8 cellular contexts compared by ENCODE assay signal in the genomic region with DNA sequence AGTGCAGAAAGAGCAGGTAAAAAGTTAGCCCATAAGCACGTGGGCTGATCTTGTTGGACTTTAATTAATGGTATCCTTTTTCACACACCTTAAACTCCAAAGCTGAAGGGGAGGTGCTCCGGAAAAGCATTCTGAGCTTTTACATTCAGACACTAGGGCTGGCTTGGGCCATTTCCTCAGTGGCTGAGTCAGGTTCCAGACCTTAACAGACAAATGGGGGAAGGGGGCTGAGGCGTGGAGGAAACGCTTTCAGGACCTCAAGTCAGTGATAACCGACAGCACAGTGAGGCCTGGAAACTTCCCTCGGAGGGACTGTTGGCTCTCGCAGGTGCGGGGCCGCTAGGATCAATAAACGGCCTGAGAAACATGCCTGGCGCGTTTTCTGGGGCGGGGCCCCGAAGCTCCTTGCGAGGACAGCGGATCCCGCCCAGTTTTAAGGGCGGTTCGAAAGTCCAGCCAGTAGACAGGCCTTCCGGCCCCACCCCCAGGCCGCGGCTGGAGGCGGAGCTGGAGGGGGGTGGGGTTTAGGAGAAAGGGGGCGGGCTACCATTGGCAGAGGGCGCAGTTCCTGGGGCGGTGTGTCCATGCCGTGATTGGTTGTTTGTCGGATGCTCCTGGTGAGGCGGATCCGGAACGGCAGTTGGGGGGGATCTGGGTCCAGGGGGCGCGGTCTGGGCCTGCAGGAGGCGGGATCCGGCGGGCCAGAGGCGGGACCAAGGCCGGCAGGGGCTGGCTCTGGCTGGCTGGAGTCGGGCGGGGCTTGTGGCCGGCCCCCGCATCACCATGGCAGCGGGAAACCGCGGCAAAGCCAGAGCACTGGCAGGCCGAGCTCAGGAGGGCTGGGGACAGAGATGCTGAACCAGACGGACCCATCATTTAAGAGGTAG. TPM values are rescaled to one million over a fixed set of nuclear protein-coding genes. Genes with fewer than 3 reads are reported as not detected.
DNase-seq lines count a peak whose midpoint lies in the region; ATAC-seq and TF ChIP-seq lines count a peak whose summit lies in the region.

No MANE protein-coding gene starts in this region.

- no peaks in the 10 kb centered on the region for H3K27me3 Mint-ChIP-seq in activated T-helper 17 cell treated with anti-CD3 and anti-CD28 coated beads, Interleukin-2, amount 50 U/mL, for 72 hours
- no peaks in the 10 kb centered on the region for H3K27me3 Mint-ChIP-seq in naive thymus-derived CD8-positive, alpha-beta T cell
- H3K27me3 Mint-ChIP-seq in stimulated activated naive B cell treated with anti-CD40 and anti-IgM and Interleukin-4, amounts not matched to agents 10 μg/mL and 1 μg/mL and 100 μg/mL, for 72 hours = peaks cover 7 to 8% of the 10 kb centered on the region in 2 donors

- no peaks in the 10 kb centered on the region for H3K36me3 Mint-ChIP-seq in activated T-helper 17 cell treated with anti-CD3 and anti-CD28 coated beads, Interleukin-2, amount 50 U/mL, for 72 hours (ENCODE audit: low read depth)
- no peaks in the 10 kb centered on the region for H3K36me3 Mint-ChIP-seq in naive thymus-derived CD8-positive, alpha-beta T cell
- no peaks in the 10 kb centered on the region for H3K36me3 Mint-ChIP-seq in stimulated activated naive B cell treated with anti-CD40 and anti-IgM and Interleukin-4, amounts not matched to agents 10 μg/mL and 1 μg/mL and 100 μg/mL, for 72 hours

- peak; percentile 92 for ATAC-seq in activated T-helper 17 cell treated with anti-CD3 and anti-CD28 coated beads, Interleukin-2, amount 50 U/mL, for 72 hours (replicated peaks)
- peak; percentile 88 to 89 for ATAC-seq in naive thymus-derived CD8-positive, alpha-beta T cell
- ATAC-seq in stimulated activated naive B cell treated with anti-CD40 and anti-IgM and Interleukin-4, amounts not matched to agents 10 μg/mL and 1 μg/mL and 100 μg/mL, for 72 hours (replicated peaks) = peak; percentile 92 to 94

- H3K4me1 Mint-ChIP-seq in activated T-helper 17 cell treated with anti-CD3 and anti-CD28 coated beads, Interleukin-2, amount 50 U/mL, for 72 hours = no peaks in the 10 kb centered on the region
- H3K4me1 Mint-ChIP-seq in naive thymus-derived CD8-positive, alpha-beta T cell = peaks cover 2 to 17% (median 16%) of the 10 kb centered on the region in 4 donors
- H3K4me1 Mint-ChIP-seq in stimulated activated naive B cell treated with anti-CD40 and anti-IgM and Interleukin-4, amounts not matched to agents 10 μg/mL and 1 μg/mL and 100 μg/mL, for 72 hours = peaks cover 9 to 12% of the 10 kb centered on the region in 2 donors

- POLR2A ChIA-PET in naive thymus-derived CD8-positive, alpha-beta T cell (lab: Charles Lee) = interaction anchor here (0.7 to 2.6 kb wide), 12 partner anchors 10 to 1388 kb away, joined by 3 to 28 read pairs (median 6); a partner anchor contains a TSS

- peak overlapping the region; percentile 64 for H3K27ac Mint-ChIP-seq in activated T-helper 17 cell treated with anti-CD3 and anti-CD28 coated beads, Interleukin-2, amount 50 U/mL, for 72 hours
- peak overlapping the region; percentile 70 to 96 (median 95) for H3K27ac Mint-ChIP-seq in naive thymus-derived CD8-positive, alpha-beta T cell
- peak overlapping the region; percentile 94 for H3K27ac Mint-ChIP-seq in stimulated activated naive B cell treated with anti-CD40 and anti-IgM and Interleukin-4, amounts not matched to agents 10 μg/mL and 1 μg/mL and 100 μg/mL, for 72 hours

- DNase-seq in EH (ENCODE audit: low read depth) = peak; percentile 97
- peak; percentile 69 for DNase-seq in GOT3 (lab: John Stamatoyannopoulos, UW)
- peak; percentile 94 for DNase-seq in LHCN-M2 (ENCODE audit: low read depth)
- DNase-seq in RPMI7951 (ENCODE audit: low read depth) = peak; percentile 95
- peak; percentile 94 for DNase-seq in fibroblast of mammary gland (ENCODE audit: low read depth)
- peak; percentile 90 to 98 (median 95) for DNase-seq in naive thymus-derived CD8-positive, alpha-beta T cell
- peak; percentile 96 for DNase-seq in stimulated activated naive B cell treated with anti-CD40 and anti-IgM and Interleukin-4, amounts not matched to agents 10 μg/mL and 1 μg/mL and 100 μg/mL, for 72 hours

- no peaks in the 10 kb centered on the region for H3K9me3 Mint-ChIP-seq in activated T-helper 17 cell treated with anti-CD3 and anti-CD28 coated beads, Interleukin-2, amount 50 U/mL, for 72 hours
- H3K9me3 Mint-ChIP-seq in naive thymus-derived CD8-positive, alpha-beta T cell = no peaks in the 10 kb centered on the region
- peaks cover 0 to 2% of the 10 kb centered on the region in 2 donors for H3K9me3 Mint-ChIP-seq in stimulated activated naive B cell treated with anti-CD40 and anti-IgM and Interleukin-4, amounts not matched to agents 10 μg/mL and 1 μg/mL and 100 μg/mL, for 72 hours

- H3K4me3 ChIP-seq in fibroblast of mammary gland (ENCODE audit: control insufficient read depth, low read depth, low read length) = peak overlapping the region; percentile 59

- peak; percentile 13 for TF ChIP-seq CTCF in fibroblast of mammary gland (conservative IDR thresholded peaks at IDR 0.05; ENCODE audit: control insufficient read depth, insufficient read depth, low read depth, low read length)

- H3K4me3 Mint-ChIP-seq in activated T-helper 17 cell treated with anti-CD3 and anti-CD28 coated beads, Interleukin-2, amount 50 U/mL, for 72 hours = peak overlapping the region; percentile 76
- peak overlapping the region; percentile 82 to 91 (median 87) for H3K4me3 Mint-ChIP-seq in naive thymus-derived CD8-positive, alpha-beta T cell
- H3K4me3 Mint-ChIP-seq in stimulated activated naive B cell treated with anti-CD40 and anti-IgM and Interleukin-4, amounts not matched to agents 10 μg/mL and 1 μg/mL and 100 μg/mL, for 72 hours = peak overlapping the region; percentile 88 to 89

RNA-seq across cellular contexts. Expression of a gene that starts 8.0 kb away (rescaled TPM):
- 1.2 and 2.1 TPM in 2 replicates for total RNA-seq in LHCN-M2 (2014; rRNA removed)
- polyA plus RNA-seq in LHCN-M2 (2012) = 2.6 TPM
- not detected in 2 replicates for total RNA-seq in RPMI7951 (2014; rRNA removed; shearing (Covaris generic))
- total RNA-seq in activated T-helper 17 cell treated with anti-CD3 and anti-CD28 coated beads, Interleukin-2, amount 50 U/mL, for 72 hours = not detected
- not detected for total RNA-seq in naive thymus-derived CD8-positive, alpha-beta T cell
- not detected for polyA plus RNA-seq in naive thymus-derived CD8-positive, alpha-beta T cell

RNA-seq across cellular contexts. Expression of a gene that starts 10.4 kb away (rescaled TPM):
- total RNA-seq in LHCN-M2 (2014; rRNA removed) = 17.0 and 17.1 TPM in 2 replicates
- polyA plus RNA-seq in LHCN-M2 (2012) = 4.6 TPM
- total RNA-seq in RPMI7951 (2014; rRNA removed; shearing (Covaris generic)) = 15.0 and 17.8 TPM in 2 replicates
- 10 to 100 TPM; 11.3 to 27.4 TPM for total RNA-seq in activated T-helper 17 cell treated with anti-CD3 and anti-CD28 coated beads, Interleukin-2, amount 50 U/mL, for 72 hours
- 1 to 10 TPM in 1 of 2 experiments, under 1 TPM in 1; 0.80 to 1.2 TPM for total RNA-seq in naive thymus-derived CD8-positive, alpha-beta T cell
- 1 to 10 TPM in 1 of 3 donors, under 1 TPM in 2; 0.27 to 5.7 (median 0.81) TPM for polyA plus RNA-seq in naive thymus-derived CD8-positive, alpha-beta T cell

RNA-seq across cellular contexts. Expression of a gene that starts 14.2 kb away (rescaled TPM):
- total RNA-seq in LHCN-M2 (2014; rRNA removed) = 0.58 and 1.6 TPM in 2 replicates
- polyA plus RNA-seq in LHCN-M2 (2012) = 49.2 TPM
- not detected in 2 replicates for total RNA-seq in RPMI7951 (2014; rRNA removed; shearing (Covaris generic))
- total RNA-seq in activated T-helper 17 cell treated with anti-CD3 and anti-CD28 coated beads, Interleukin-2, amount 50 U/mL, for 72 hours = under 1 TPM in 1 of 2 donors, not detected in 1; 0.32 TPM
- total RNA-seq in naive thymus-derived CD8-positive, alpha-beta T cell = under 1 TPM in 1 of 2 experiments, not detected in 1; 0.27 TPM
- polyA plus RNA-seq in naive thymus-derived CD8-positive, alpha-beta T cell = not detected

RNA-seq across cellular contexts. Expression of a gene that starts 15.2 kb away (rescaled TPM):
- total RNA-seq in LHCN-M2 (2014; rRNA removed) = 69.9 and 70.6 TPM in 2 replicates
- 387 TPM for polyA plus RNA-seq in LHCN-M2 (2012)
- total RNA-seq in RPMI7951 (2014; rRNA removed; shearing (Covaris generic)) = 0.29 TPM in 1 of 2 replicates, not detected in the other
- total RNA-seq in activated T-helper 17 cell treated with anti-CD3 and anti-CD28 coated beads, Interleukin-2, amount 50 U/mL, for 72 hours = not detected
- total RNA-seq in naive thymus-derived CD8-positive, alpha-beta T cell = not detected
- not detected for polyA plus RNA-seq in naive thymus-derived CD8-positive, alpha-beta T cell

RNA-seq across cellular contexts. Expression of a gene that starts 47.4 kb away (rescaled TPM):
- total RNA-seq in LHCN-M2 (2014; rRNA removed) = 19.9 and 27.1 TPM in 2 replicates
- polyA plus RNA-seq in LHCN-M2 (2012) = 27.3 TPM
- 27.9 and 43.3 TPM in 2 replicates for total RNA-seq in RPMI7951 (2014; rRNA removed; shearing (Covaris generic))
- 10 to 100 TPM; 19.5 to 22.4 TPM for total RNA-seq in activated T-helper 17 cell treated with anti-CD3 and anti-CD28 coated beads, Interleukin-2, amount 50 U/mL, for 72 hours
- total RNA-seq in naive thymus-derived CD8-positive, alpha-beta T cell = 10 to 100 TPM; 22.9 to 25.6 TPM
- 10 to 100 TPM; 29.5 to 33.5 (median 33.4) TPM for polyA plus RNA-seq in naive thymus-derived CD8-positive, alpha-beta T cell

Comparison
In these comparisons a context has a peak if more than half of its experiments do, and no peak if none do; other contexts are left out.
1. Peak in every context shown above with its lines: DNase-seq, ATAC-seq and H3K4me3 ChIP-seq.